Comparison of ENCODE assay signal across 14 cellular contexts in the genomic region with DNA sequence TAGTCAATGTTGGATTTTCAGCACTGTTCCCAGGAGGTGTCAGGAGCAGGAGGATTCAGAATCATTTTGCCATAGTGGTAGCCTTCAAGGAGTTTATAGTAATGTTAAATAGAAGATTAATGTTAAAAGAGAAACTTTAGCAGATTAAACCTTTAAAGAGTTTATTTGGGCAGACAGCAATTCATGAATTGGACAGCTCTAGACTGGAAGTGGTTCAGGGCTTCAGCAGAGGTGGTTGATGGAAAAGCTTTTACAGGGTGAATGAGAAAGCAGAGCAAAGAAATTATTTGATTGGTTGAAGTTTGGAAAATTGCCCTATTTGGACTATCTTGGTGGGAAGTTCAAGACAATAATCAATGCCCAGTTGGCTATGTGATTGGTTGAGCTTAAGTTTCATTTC.
A peak's percentile ranks its signal among the peaks of the same experiment; 100 is the strongest.
DNase-seq lines count a peak whose midpoint lies in the region; ATAC-seq and TF ChIP-seq lines count a peak whose summit lies in the region.
"Had no signal": no experiment of that assay in that cellular context is flagged by ENCODE, and none has a peak within 500 bp of the region (broad histone marks: within the 10 kb centered on the region; RNA-seq: fewer than 3 reads in every experiment).

No MANE protein-coding gene starts in this region.

- H3K9ac ChIP-seq in liver (ENCODE audit: low read depth in 1 of 2, low read length in 2 of 2) (no peak overlapping the region), mesenchymal stem cell (ENCODE audit: low read length) (no peak overlapping the region), MM.1S (ENCODE audit: low read length) (no peak overlapping the region)
- H3K9ac ChIP-seq: BLaER1 had no signal

- H2AFZ ChIP-seq in PC-9 (no peak overlapping the region), mesenchymal stem cell (ENCODE audit: low read depth, low read length) (no peak overlapping the region), MM.1S (ENCODE audit: low read length) (no peak overlapping the region)

- H3K9me2 ChIP-seq in PC-9 (ENCODE audit: insufficient read depth) (no peaks in the 10 kb centered on the region), MM.1S (replicated peaks; ENCODE audit: insufficient read depth, low read length) (no peaks in the 10 kb centered on the region)

- CTCF ChIA-PET in PC-9 (lab: Charles Lee), result no interaction called here

- no peak overlapping the region for H4K8ac ChIP-seq in mesenchymal stem cell (ENCODE audit: low read length)

- no peak overlapping the region for H2BK15ac ChIP-seq in mesenchymal stem cell (ENCODE audit: low read depth, poor library complexity, severe bottlenecking)

- no peak overlapping the region for H2BK120ac ChIP-seq in mesenchymal stem cell (ENCODE audit: low read depth, low read length)

- H2AK5ac ChIP-seq in mesenchymal stem cell (ENCODE audit: low read length, severe bottlenecking), result peak overlapping the region; percentile 37

- DNase-seq in right lobe of liver, result no peak
- no peak for DNase-seq in PC-9
- DNase-seq in mesenchymal stem cell, result no peak
- DNase-seq in thyroid gland, result no peak
- no peak for DNase-seq in COLO668 (lab: John Stamatoyannopoulos, UW; ENCODE audit: unreplicated experiment)
- DNase-seq in SHP77 treated with DMSO at 0.1 percent for 48 hours (lab: John Stamatoyannopoulos, UW), result no peak
- no peak for DNase-seq in MM.1S
- DNase-seq: 8988T; CD8-positive, alpha-beta T cell; COR-L47; KBM-7 had no signal

- H3K79me1 ChIP-seq in mesenchymal stem cell (replicated peaks; ENCODE audit: low read length, poor library complexity, severe bottlenecking), result no peaks in the 10 kb centered on the region

- peak overlapping the region; percentile 62; the same call in 1 of the 2 replicates for H3K4me2 ChIP-seq in PC-9
- no peak overlapping the region for H3K4me2 ChIP-seq in mesenchymal stem cell (ENCODE audit: low read length, poor library complexity, severe bottlenecking)
- no peak overlapping the region for H3K4me2 ChIP-seq in MM.1S (ENCODE audit: low read depth, low read length)
- H3K4me2 ChIP-seq: BLaER1 had no signal

- H3K27ac ChIP-seq in liver (ENCODE audit: low read depth in 1 of 2, low read length in 2 of 2) (no peak overlapping the region), right lobe of liver (no peak overlapping the region), PC-9 (no peak overlapping the region), mesenchymal stem cell (ENCODE audit: low read length, poor library complexity, severe bottlenecking) (no peak overlapping the region), thyroid gland (peak overlapping the region; percentile 39 to 72 (median 47)), MM.1S (ENCODE audit: low read length) (no peak overlapping the region)
- H3K27ac ChIP-seq: BLaER1 had no signal

- no peak for TF ChIP-seq RAD21 in liver (IDR thresholded peaks at IDR 0.05)

- no TSS peak for BruUV-seq in PC-9 (replicated peaks; lab: Mats Ljungman, UMichigan)

- no peak overlapping the region for H3K4me3 ChIP-seq in liver (ENCODE audit: low read depth in 1 of 3, low read length in 3 of 3)
- no peak overlapping the region for H3K4me3 ChIP-seq in right lobe of liver
- 0 out of 2 replicates have a peak overlapping the region, but pooled peaks have one; percentile 6 for H3K4me3 ChIP-seq in PC-9
- H3K4me3 ChIP-seq in mesenchymal stem cell (ENCODE audit: insufficient read depth in 1 of 2, low read depth in 1 of 2, low read length in 2 of 2), result no peak overlapping the region
- H3K4me3 ChIP-seq in thyroid gland (replicated peaks in 1 of 3), result no peak overlapping the region
- no peak overlapping the region for H3K4me3 ChIP-seq in MM.1S (ENCODE audit: low read length)
- H3K4me3 ChIP-seq: BLaER1, HAP-1 had no signal

- no peaks in the 10 kb centered on the region for H3K9me3 ChIP-seq in liver (ENCODE audit: control insufficient read depth in 4 of 4, low read length in 3 of 4)
- no peaks in the 10 kb centered on the region for H3K9me3 ChIP-seq in right lobe of liver
- peaks cover 32% of the 10 kb centered on the region for H3K9me3 ChIP-seq in PC-9 (ENCODE audit: insufficient read depth, low read depth)
- peaks cover 7% of the 10 kb centered on the region for H3K9me3 ChIP-seq in mesenchymal stem cell (ENCODE audit: control insufficient read depth, low read length)
- H3K9me3 ChIP-seq in thyroid gland, result no peaks in the 10 kb centered on the region
- H3K9me3 ChIP-seq in MM.1S (replicated peaks; ENCODE audit: insufficient read depth, low read length), result no peaks in the 10 kb centered on the region
- H3K9me3 ChIP-seq: HAP-1 had no signal

- no peak overlapping the region for H2BK5ac ChIP-seq in mesenchymal stem cell (ENCODE audit: low read depth, low read length, poor library complexity, severe bottlenecking)

- no peak for TF ChIP-seq CTCF in liver (IDR thresholded peaks at IDR 0.05; ENCODE audit: low read depth, low read length, missing input control)
- TF ChIP-seq CTCF in right lobe of liver (IDR thresholded peaks at IDR 0.05), result no peak
- TF ChIP-seq CTCF in PC-9 (conservative IDR thresholded peaks at IDR 0.05), result no peak
- no peak for TF ChIP-seq CTCF in thyroid gland (IDR thresholded peaks at IDR 0.05)
- TF ChIP-seq CTCF in MM.1S (IDR thresholded peaks at IDR 0.05; ENCODE audit: low read length), result no peak

- intact Hi-C loops in right lobe of liver (cut with DNase I) (no loop called here), PC-9 (cut with micrococcal nuclease; ENCODE audit: unreplicated experiment) (loop anchor here (10.0 kb wide), 1 partner anchor 541 kb away; no protein-coding TSS in a partner anchor), thyroid gland (cut with DNase I) (no loop called here)

- POLR2A ChIA-PET in PC-9 (lab: Charles Lee; ENCODE audit: unreplicated experiment), result no interaction called here

- H3K14ac ChIP-seq in mesenchymal stem cell (ENCODE audit: low read length in 2 of 2), result no peak overlapping the region

- H3K18ac ChIP-seq in mesenchymal stem cell (ENCODE audit: low read depth in 1 of 2, low read length in 2 of 2), result peak overlapping the region in 1 of 2 experiments; percentile 4

- no peak overlapping the region for H3K4ac ChIP-seq in mesenchymal stem cell (ENCODE audit: low read depth in 1 of 2, low read length in 2 of 2)

- no peaks in the 10 kb centered on the region for H3K36me3 ChIP-seq in liver (ENCODE audit: control insufficient read depth in 4 of 4, insufficient read depth in 3 of 4, low read depth in 1 of 4, low read length in 3 of 4)
- H3K36me3 ChIP-seq in right lobe of liver, result no peaks in the 10 kb centered on the region
- H3K36me3 ChIP-seq in PC-9 (ENCODE audit: low read depth), result no peaks in the 10 kb centered on the region
- H3K36me3 ChIP-seq in mesenchymal stem cell (ENCODE audit: control insufficient read depth in 1 of 2, insufficient read depth in 2 of 2, low read depth in 1 of 2, low read length in 2 of 2), result no peaks in the 10 kb centered on the region
- no peaks in the 10 kb centered on the region for H3K36me3 ChIP-seq in thyroid gland
- H3K36me3 ChIP-seq in MM.1S (replicated peaks; ENCODE audit: insufficient read depth, low read length), result no peaks in the 10 kb centered on the region
- H3K36me3 ChIP-seq: BLaER1, HAP-1 had no signal

- H3F3A ChIP-seq in PC-9 (ENCODE audit: insufficient read depth, low read depth), result peaks cover 28% of the 10 kb centered on the region
- H3F3A ChIP-seq in MM.1S (ENCODE audit: insufficient read depth, low read length), result no peaks in the 10 kb centered on the region

- H4K91ac ChIP-seq in mesenchymal stem cell (ENCODE audit: low read length), result no peak overlapping the region

- no peaks in the 10 kb centered on the region for H4K20me1 ChIP-seq in PC-9 (ENCODE audit: insufficient read depth)
- no peaks in the 10 kb centered on the region for H4K20me1 ChIP-seq in MM.1S (ENCODE audit: insufficient read depth, low read length)
- H4K20me1 ChIP-seq: BLaER1 had no signal

- TF ChIP-seq POLR2A in right lobe of liver (IDR thresholded peaks at IDR 0.05) (no peak), thyroid gland (IDR thresholded peaks at IDR 0.05) (no peak)

- no peaks in the 10 kb centered on the region for H3K79me2 ChIP-seq in PC-9 (ENCODE audit: low read depth)
- H3K79me2 ChIP-seq in MM.1S (ENCODE audit: low read length), result no peaks in the 10 kb centered on the region

- no peak overlapping the region for H3K23ac ChIP-seq in mesenchymal stem cell (ENCODE audit: low read length in 2 of 2)

- no peaks in the 10 kb centered on the region for H3K27me3 ChIP-seq in liver (ENCODE audit: control insufficient read depth in 4 of 4, insufficient read depth in 4 of 4, low read length in 3 of 4)
- no peaks in the 10 kb centered on the region for H3K27me3 ChIP-seq in right lobe of liver
- no peaks in the 10 kb centered on the region for H3K27me3 ChIP-seq in PC-9 (ENCODE audit: insufficient read depth, low read depth)
- no peaks in the 10 kb centered on the region for H3K27me3 ChIP-seq in mesenchymal stem cell (ENCODE audit: control insufficient read depth in 1 of 2, insufficient read depth in 1 of 2, low read length in 2 of 2)
- H3K27me3 ChIP-seq in thyroid gland, result no peaks in the 10 kb centered on the region
- H3K27me3 ChIP-seq in MM.1S (replicated peaks; ENCODE audit: insufficient read depth, low read length), result no peaks in the 10 kb centered on the region
- H3K27me3 ChIP-seq: BLaER1 had no signal

- H2BK12ac ChIP-seq in mesenchymal stem cell (ENCODE audit: low read length in 2 of 2), result no peak overlapping the region

- H3K4me1 ChIP-seq in liver (ENCODE audit: control insufficient read depth in 4 of 4, insufficient read depth in 4 of 4, low read length in 3 of 4) (peaks cover 9 to 39% (median 33%) of the 10 kb centered on the region in 4 donors), right lobe of liver (peaks cover 0 to 63% (median 21%) of the 10 kb centered on the region in 4 donors), PC-9 (replicated peaks; ENCODE audit: insufficient read depth) (peaks cover 76% of the 10 kb centered on the region), mesenchymal stem cell (ENCODE audit: control insufficient read depth, insufficient read depth, low read depth, low read length) (no peaks in the 10 kb centered on the region), thyroid gland (peaks cover 40 to 53% of the 10 kb centered on the region in 2 donors), MM.1S (ENCODE audit: low read length) (peaks cover 7% of the 10 kb centered on the region)

- no peak for ATAC-seq in right lobe of liver
- ATAC-seq: CD8-positive, alpha-beta T cell had no signal

Comparison
In these comparisons a context has a peak if more than half of its experiments do, and no peak if none do; other contexts are left out.
1. H3K27ac ChIP-seq: peak in thyroid gland (3 of 3); none in liver (0 of 2), right lobe of liver (0 of 3), PC-9 (single experiment), mesenchymal stem cell (single experiment) and MM.1S (single experiment).